ENCODE assay signal across 8 cellular contexts in the genomic region with DNA sequence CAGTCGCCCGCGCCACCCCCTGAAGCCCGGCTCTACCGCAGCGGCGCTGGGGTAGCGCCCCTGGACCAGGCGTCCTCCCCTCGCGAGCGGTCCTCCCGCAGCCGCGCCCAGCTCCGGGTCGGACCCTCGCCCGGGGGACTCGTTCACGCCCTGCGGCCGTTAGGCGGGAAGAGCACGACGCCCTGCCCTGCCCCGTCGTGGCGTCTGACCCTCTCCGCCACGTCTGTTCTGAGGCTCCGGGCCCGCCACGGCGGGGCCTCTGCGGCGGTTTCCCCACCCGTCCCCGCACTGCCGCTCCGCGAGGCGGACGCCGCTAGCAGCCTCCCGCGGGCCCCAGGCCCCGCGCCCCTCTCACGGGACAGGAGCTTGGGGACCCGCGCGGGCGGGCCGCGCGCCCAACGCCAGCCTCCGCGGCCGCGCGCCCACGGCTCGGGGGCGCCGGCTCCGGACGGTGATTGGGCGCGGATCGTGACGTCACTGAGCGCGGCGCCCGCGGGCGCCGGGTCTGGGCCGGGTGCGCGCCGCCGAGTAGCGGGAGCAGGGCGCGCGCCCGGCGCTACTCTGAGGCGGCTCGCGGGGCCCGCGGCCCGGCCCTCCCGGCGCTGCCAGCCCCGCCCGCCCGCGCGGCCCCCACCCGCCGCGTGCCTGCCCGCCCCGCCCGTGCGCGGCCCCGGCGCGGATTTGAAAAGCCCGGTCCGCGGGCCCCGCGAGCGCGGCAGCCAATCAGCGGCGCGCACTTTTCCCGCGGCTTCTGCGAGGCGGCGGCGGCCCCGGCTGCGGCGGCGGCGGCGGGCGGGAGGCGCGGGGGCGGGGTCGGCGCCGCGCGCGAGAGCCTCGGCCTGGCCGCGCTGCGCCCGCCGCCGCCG. TPM values are rescaled to one million over a fixed set of nuclear protein-coding genes. Genes with fewer than 3 reads are reported as not detected.
DNase-seq lines count a peak whose midpoint lies in the region; ATAC-seq and TF ChIP-seq lines count a peak whose summit lies in the region.

A gene (plus strand): TSS at position 816 of the 866 bp plus-strand sequence. CDS start 29,262 bp downstream, outside the sequence.

- H4K20me1 ChIP-seq in mammary epithelial cell (ENCODE audit: insufficient read depth, low read length), result no peaks in the 10 kb centered on the region

- H3K27ac ChIP-seq in ACC112 (ENCODE audit: low read depth, low read length), result peak within 1 kb of the TSS; percentile 92
- H3K27ac ChIP-seq in mammary epithelial cell (ENCODE audit: insufficient read depth, low read depth, low read length), result peak within 1 kb of the TSS; percentile 87

- no peaks in the 10 kb centered on the region for H3K9me3 Mint-ChIP-seq in immature natural killer cell

- peak within 1 kb of the TSS; percentile 92 to 96 (median 95) for H3K27ac Mint-ChIP-seq in immature natural killer cell

- peaks cover 18 to 20% of the 10 kb centered on the region in 2 donors for H3K4me1 Mint-ChIP-seq in immature natural killer cell

- in situ Hi-C loops in mammary epithelial cell (cut with MboI; ENCODE audit: low sequenced_read_pairs in 2 of 2), result no loop called here

- peak within 1 kb of the TSS; percentile 99 for H3K4me2 ChIP-seq in mammary epithelial cell (ENCODE audit: insufficient read depth, low read depth, low read length)

- peaks cover 44% of the 10 kb centered on the region for H3K79me2 ChIP-seq in ACC112 (ENCODE audit: control insufficient read depth, insufficient read depth, low read length, unreplicated experiment)
- H3K79me2 ChIP-seq in mammary epithelial cell (ENCODE audit: insufficient read depth, low read length), result peaks cover 44% of the 10 kb centered on the region

- ATAC-seq in GM18870 (IDR thresholded peaks at IDR 0.05; ENCODE audit: unreplicated experiment) (peak; percentile 39), HG03103 (IDR thresholded peaks at IDR 0.05; ENCODE audit: low read depth, unreplicated experiment) (peak; percentile 51)

- 0% methylated on average over 5 of the region's 155 CpGs for WGBS in mammary epithelial cell (ENCODE audit: low coverage, missing lambda C conversion rate)

- H3K4me3 ChIP-seq in ACC112 (ENCODE audit: low read depth, low read length), result peak within 1 kb of the TSS; percentile 82
- peak within 1 kb of the TSS; percentile 88 for H3K4me3 ChIP-seq in WI38 (ENCODE audit: low read depth, low read length)
- H3K4me3 ChIP-seq in mammary epithelial cell (replicated peaks in 1 of 3; ENCODE audit: insufficient read depth in 1 of 3, low read depth in 2 of 3, low read length in 3 of 3), result peak within 1 kb of the TSS; percentile 72 to 86 (median 79)

- DNase-seq in NCI-H2171 (lab: John Stamatoyannopoulos, UW) (peak; percentile 79), mammary epithelial cell (peak; percentile 83), immature natural killer cell (peak; percentile 82 to 86 (median 84)), smooth muscle cell of the brain vasculature (ENCODE audit: low read depth, low spot score) (peak; percentile 72)

- no peaks in the 10 kb centered on the region for H3K27me3 ChIP-seq in ACC112 (ENCODE audit: insufficient read depth, low read length)
- H3K27me3 ChIP-seq in mammary epithelial cell (ENCODE audit: insufficient read depth, low read length), result no peaks in the 10 kb centered on the region

- no peaks in the 10 kb centered on the region for H3K9me3 ChIP-seq in mammary epithelial cell (replicated peaks; ENCODE audit: insufficient read depth, low read length)

- CTCF ChIA-PET in mammary epithelial cell (lab: Charles Lee; ENCODE audit: low non-redundant PET), result no interaction called here

- H3K36me3 ChIP-seq in ACC112 (ENCODE audit: insufficient read depth, low read length) (no peaks in the 10 kb centered on the region), mammary epithelial cell (ENCODE audit: insufficient read depth, low read length) (no peaks in the 10 kb centered on the region)

- peaks cover 7 to 20% (median 15%) of the 10 kb centered on the region in 3 donors for H3K27me3 Mint-ChIP-seq in immature natural killer cell (ENCODE audit: low read depth in 3 of 3)

- H3K36me3 Mint-ChIP-seq in immature natural killer cell, result no peaks in the 10 kb centered on the region

- H2AFZ ChIP-seq in ACC112 (ENCODE audit: low read length, unreplicated experiment) (peak within 1 kb of the TSS; percentile 77), mammary epithelial cell (ENCODE audit: low read depth, low read length) (peak within 1 kb of the TSS; percentile 97)

- TF ChIP-seq CTCF in WI38 (IDR thresholded peaks at IDR 0.05; ENCODE audit: low read depth, low read length) (no peak), mammary epithelial cell (conservative IDR thresholded peaks at IDR 0.05 in 1 of 2, IDR thresholded peaks at IDR 0.05 in 1 of 2; ENCODE audit: extremely low read depth in 1 of 2, insufficient read depth in 1 of 2, low read depth in 1 of 2, low read length in 2 of 2) (no peak)

- BruUV-seq in mammary epithelial cell (replicated peaks; lab: Mats Ljungman, UMichigan), result no TSS peak

- peak within 1 kb of the TSS; percentile 83 to 89 (median 87) for H3K4me3 Mint-ChIP-seq in immature natural killer cell

- H3K4me1 ChIP-seq in ACC112 (ENCODE audit: control insufficient read depth, insufficient read depth, low read length, unreplicated experiment), result peaks cover 24% of the 10 kb centered on the region
- H3K4me1 ChIP-seq in mammary epithelial cell (ENCODE audit: insufficient read depth, low read length), result peaks cover 21% of the 10 kb centered on the region

- dilution Hi-C loops in mammary epithelial cell (cut with HindIII; ENCODE audit: low sequenced_read_pairs), result no loop called here

- intact Hi-C loops in mammary epithelial cell (cut with micrococcal nuclease), result loop anchor here (1.0 to 2.0 kb wide), 2 partner anchors 14 to 28 kb away; a partner anchor contains a TSS

- H3K9ac ChIP-seq in mammary epithelial cell (ENCODE audit: insufficient read depth, low read length), result peak within 1 kb of the TSS; percentile 79

RNA-seq across cellular contexts. Expression of the gene that starts here (rescaled TPM):
- total RNA-seq in mammary epithelial cell, result 10 to 100 TPM; 23.2 to 68.8 TPM
- polyA plus RNA-seq in mammary epithelial cell (26.2 TPM), immature natural killer cell (1 to 10 TPM; 1.8 to 7.2 (median 4.4) TPM)
- 134 TPM for polyA minus RNA-seq in mammary epithelial cell

Comparison
In these comparisons a context has a peak if more than half of its experiments do, and no peak if none do; other contexts are left out.
1. Peak in every context shown above with its lines: DNase-seq, ATAC-seq, H3K4me3 ChIP-seq and H3K27ac ChIP-seq.